Comparison of ENCODE assay signal across 8 cellular contexts in genomic region chr20:53750827-53751393, GRCh38.
A peak's percentile ranks its signal among the peaks of the same experiment; 100 is the strongest.
DNase-seq lines count a peak whose midpoint lies in the region; ATAC-seq and TF ChIP-seq lines count a peak whose summit lies in the region.

No MANE protein-coding gene starts in this region.

- H3K36me3 ChIP-seq in OCI-LY7 (ENCODE audit: insufficient read depth, low read length): no peaks in the 10 kb centered on the region
- no peaks in the 10 kb centered on the region for H3K36me3 ChIP-seq in brain microvascular endothelial cell (replicated peaks)

- peaks cover 56% of the 10 kb centered on the region for H3K4me1 ChIP-seq in OCI-LY7 (ENCODE audit: insufficient read depth, low read length, poor library complexity, severe bottlenecking)

- TF ChIP-seq CTCF in OCI-LY7 (conservative IDR thresholded peaks at IDR 0.05; ENCODE audit: low read length) (no peak), brain microvascular endothelial cell (IDR thresholded peaks at IDR 0.05; ENCODE audit: low read depth, low read length, missing control alignments) (no peak)

- peak overlapping the region; percentile 73 for H3K4me2 ChIP-seq in OCI-LY7 (ENCODE audit: low read length)

- H3K79me2 ChIP-seq in OCI-LY7 (ENCODE audit: insufficient read depth, low read depth, low read length): no peaks in the 10 kb centered on the region

- H2AFZ ChIP-seq in OCI-LY7 (ENCODE audit: low read length): peak overlapping the region; percentile 74; the same call in 1 of the 2 replicates

- peak; percentile 46 for ATAC-seq in HG02840 (IDR thresholded peaks at IDR 0.05; ENCODE audit: low FRiP score, unreplicated experiment)

- H4K20me1 ChIP-seq in OCI-LY7 (ENCODE audit: insufficient read depth, low read length): no peaks in the 10 kb centered on the region

- intact Hi-C loops in OCI-LY7 (cut with micrococcal nuclease; ENCODE audit: unreplicated experiment): loop anchor here (2.0 to 5.0 kb wide), 4 partner anchors 76 to 169 kb away; no protein-coding TSS in a partner anchor

- CTCF ChIA-PET in OCI-LY7 (lab: Charles Lee; ENCODE audit: unreplicated experiment): interaction anchor here (0.8 kb wide), 1 partner anchor 14 kb away, joined by 3 read pairs; no protein-coding TSS in a partner anchor

- no peaks in the 10 kb centered on the region for H3K9me3 ChIP-seq in OCI-LY7 (ENCODE audit: low read length)

- peak; percentile 48 for DNase-seq in NK-92 treated with Interleukin-12 subunit alpha and Interleukin-12 subunit beta, amount 100 ng/mL, for 24 hours (lab: John Stamatoyannopoulos, UW)
- DNase-seq in NK-92 (lab: John Stamatoyannopoulos, UW; ENCODE audit: unreplicated experiment) (no peak), OCI-LY7 (ENCODE audit: low spot score) (peak; percentile 37), brain microvascular endothelial cell (peak; percentile 58), myocyte (ENCODE audit: low read depth) (peak; percentile 59), 8988T (no peak), SW480 (ENCODE audit: low spot score) (no peak)

- H3K4me3 ChIP-seq in OCI-LY7 (ENCODE audit: low read depth, low read length, poor library complexity, severe bottlenecking) (peak overlapping the region; percentile 9), brain microvascular endothelial cell (ENCODE audit: low read depth, low read length) (no peak overlapping the region)

- in situ Hi-C loops in brain microvascular endothelial cell (cut with HindIII; ENCODE audit: low pct_ligation_motif_present, low sequenced_read_pairs): no loop called here

- BruUV-seq in OCI-LY7 (replicated peaks; lab: Mats Ljungman, UMichigan): no TSS peak

- POLR2A ChIA-PET in OCI-LY7 (lab: Charles Lee): interaction anchor here (0.6 to 4.4 kb wide), 8 partner anchors 9 to 185 kb away, joined by 3 to 21 read pairs (median 4); no protein-coding TSS in a partner anchor

- no peaks in the 10 kb centered on the region for H3K9me2 ChIP-seq in OCI-LY7 (ENCODE audit: insufficient read depth, low read length)

- no peaks in the 10 kb centered on the region for H3K27me3 ChIP-seq in brain microvascular endothelial cell (replicated peaks)

- H3K27ac ChIP-seq in OCI-LY7 (ENCODE audit: low read depth, low read length, poor library complexity, severe bottlenecking): peak overlapping the region; percentile 73
- H3K27ac ChIP-seq in brain microvascular endothelial cell: peak overlapping the region; percentile 38

Comparison
In these comparisons a context has a peak if more than half of its experiments do, and no peak if none do; other contexts are left out.
1. DNase-seq: peak in NK-92 treated with Interleukin-12 subunit alpha and Interleukin-12 subunit beta, amount 100 ng/mL, for 24 hours (single experiment), OCI-LY7 (single experiment), brain microvascular endothelial cell (single experiment) and myocyte (single experiment); none in NK-92 (single experiment), 8988T (single experiment) and SW480 (single experiment).